Comparison of ENCODE assay signal across 17 cellular contexts in genomic region chr20:34254979-34255378, GRCh38. TPM values are rescaled to one million over a fixed set of nuclear protein-coding genes. Genes with fewer than 3 reads are reported as not detected.
A peak's percentile ranks its signal among the peaks of the same experiment; 100 is the strongest.
DNase-seq lines count a peak whose midpoint lies in the region; ATAC-seq and TF ChIP-seq lines count a peak whose summit lies in the region.
"Had no signal": no experiment of that assay in that cellular context is flagged by ENCODE, and none has a peak within 500 bp of the region (broad histone marks: within the 10 kb centered on the region; RNA-seq: fewer than 3 reads in every experiment).

No MANE protein-coding gene starts in this region.

- no peaks in the 10 kb centered on the region for H3K9me3 Mint-ChIP-seq in stimulated activated naive CD8-positive, alpha-beta T cell treated with anti-CD3 and anti-CD28 coated beads, Interleukin-15, amount 100 ng/mL, for 72 hours
- H3K9me3 Mint-ChIP-seq: GM23338, HFFc6 had no signal

- ATAC-seq in stimulated activated naive CD8-positive, alpha-beta T cell treated with anti-CD3 and anti-CD28 coated beads, Interleukin-15, amount 100 ng/mL, for 72 hours = no peak

- no peaks in the 10 kb centered on the region for H3K27me3 ChIP-seq in hepatocyte
- H3K27me3 ChIP-seq in liver (ENCODE audit: control insufficient read depth in 4 of 4, insufficient read depth in 4 of 4, low read length in 3 of 4) = no peaks in the 10 kb centered on the region
- H3K27me3 ChIP-seq: BLaER1 had no signal

- no peaks in the 10 kb centered on the region for H3K4me1 ChIP-seq in hepatocyte (ENCODE audit: insufficient read depth)
- peaks cover 0 to 9% (median 5%) of the 10 kb centered on the region in 4 donors for H3K4me1 ChIP-seq in liver (ENCODE audit: control insufficient read depth in 4 of 4, insufficient read depth in 4 of 4, low read length in 3 of 4)
- no peaks in the 10 kb centered on the region for H3K4me1 ChIP-seq in OCI-LY7 (ENCODE audit: insufficient read depth, low read length, poor library complexity, severe bottlenecking)
- H3K4me1 ChIP-seq: BLaER1 had no signal

- H3K27me3 Mint-ChIP-seq in stimulated activated naive CD8-positive, alpha-beta T cell treated with anti-CD3 and anti-CD28 coated beads, Interleukin-15, amount 100 ng/mL, for 72 hours = no peaks in the 10 kb centered on the region
- H3K27me3 Mint-ChIP-seq: CD4-positive, alpha-beta memory T cell had no signal

- peaks cover 2% of the 10 kb centered on the region for H3K4me1 Mint-ChIP-seq in stimulated activated naive CD8-positive, alpha-beta T cell treated with anti-CD3 and anti-CD28 coated beads, Interleukin-15, amount 100 ng/mL, for 72 hours
- H3K4me1 Mint-ChIP-seq: CD4-positive, alpha-beta memory T cell had no signal

- BruUV-seq in OCI-LY7 (replicated peaks; lab: Mats Ljungman, UMichigan) = no TSS peak

- no peak overlapping the region for H3K4me3 Mint-ChIP-seq in stimulated activated naive CD8-positive, alpha-beta T cell treated with anti-CD3 and anti-CD28 coated beads, Interleukin-15, amount 100 ng/mL, for 72 hours
- H3K4me3 Mint-ChIP-seq: CD14-positive monocyte; CD4-positive, alpha-beta memory T cell; GM23338; HFFc6 had no signal

- no peak overlapping the region for H3K4me2 ChIP-seq in hepatocyte
- no peak overlapping the region for H3K4me2 ChIP-seq in OCI-LY7 (ENCODE audit: low read length)
- H3K4me2 ChIP-seq: BLaER1, GM23338 had no signal

- no peak overlapping the region for H2AFZ ChIP-seq in hepatocyte
- H2AFZ ChIP-seq in OCI-LY7 (ENCODE audit: low read length) = no peak overlapping the region
- H2AFZ ChIP-seq: GM23338 had no signal

- POLR2A ChIA-PET in OCI-LY7 (lab: Charles Lee) = no interaction called here
- POLR2A ChIA-PET in GM10248 (lab: Yijun Ruan, JAX) = no interaction called here

- no peak for TF ChIP-seq RAD21 in liver (IDR thresholded peaks at IDR 0.05)

- H3K4me3 ChIP-seq in hepatocyte (no peak overlapping the region), liver (ENCODE audit: low read depth in 1 of 3, low read length in 3 of 3) (no peak overlapping the region), OCI-LY7 (ENCODE audit: low read depth, low read length, poor library complexity, severe bottlenecking) (no peak overlapping the region)
- H3K4me3 ChIP-seq: BLaER1, GM23338 had no signal

- H3K27ac Mint-ChIP-seq in stimulated activated naive CD8-positive, alpha-beta T cell treated with anti-CD3 and anti-CD28 coated beads, Interleukin-15, amount 100 ng/mL, for 72 hours = no peak overlapping the region
- H3K27ac Mint-ChIP-seq: CD4-positive, alpha-beta memory T cell; GM23338; HFFc6 had no signal

- DNase-seq in DMS53 treated with DMSO at 0.1 percent for 48 hours (lab: John Stamatoyannopoulos, UW; ENCODE audit: unreplicated experiment) (peak; percentile 57), hepatocyte (ENCODE audit: low spot score) (no peak), ureter (ENCODE audit: low spot score) (peak; percentile 7), OCI-LY7 (ENCODE audit: low spot score) (no peak), GM10248 (ENCODE audit: extremely low spot score) (no peak)
- DNase-seq in stimulated activated naive CD8-positive, alpha-beta T cell treated with anti-CD3 and anti-CD28 coated beads, Interleukin-15, amount 100 ng/mL, for 72 hours = no peak
- DNase-seq: 8988T; CD4-positive, alpha-beta memory T cell had no signal

- no peaks in the 10 kb centered on the region for H3K79me2 ChIP-seq in hepatocyte
- no peaks in the 10 kb centered on the region for H3K79me2 ChIP-seq in OCI-LY7 (ENCODE audit: insufficient read depth, low read depth, low read length)

- intact Hi-C loops in OCI-LY7 (cut with micrococcal nuclease; ENCODE audit: unreplicated experiment) = no loop called here

- TF ChIP-seq CTCF in hepatocyte (IDR thresholded peaks at IDR 0.05; ENCODE audit: poor library complexity) (no peak), liver (IDR thresholded peaks at IDR 0.05; ENCODE audit: low read depth, low read length, missing input control) (no peak), OCI-LY7 (conservative IDR thresholded peaks at IDR 0.05; ENCODE audit: low read length) (no peak), GM10248 (IDR thresholded peaks at IDR 0.05; ENCODE audit: control extremely low read depth, extremely low read depth, low read depth, missing control alignments) (no peak)

- CTCF ChIA-PET in OCI-LY7 (lab: Charles Lee; ENCODE audit: unreplicated experiment) = no interaction called here
- CTCF ChIA-PET in GM10248 (lab: Yijun Ruan, JAX) = interaction anchor here (0.7 to 2.1 kb wide), 8 partner anchors 15 to 515 kb away, joined by 3 to 9 read pairs (median 3); no protein-coding TSS in a partner anchor

- H3K9me3 ChIP-seq in hepatocyte (ENCODE audit: low read depth) = no peaks in the 10 kb centered on the region
- H3K9me3 ChIP-seq in liver (ENCODE audit: control insufficient read depth in 4 of 4, low read length in 3 of 4) = no peaks in the 10 kb centered on the region
- no peaks in the 10 kb centered on the region for H3K9me3 ChIP-seq in OCI-LY7 (ENCODE audit: low read length)
- H3K9me3 ChIP-seq: BLaER1 had no signal

- H3K9me2 ChIP-seq in hepatocyte (replicated peaks; ENCODE audit: insufficient read depth) (no peaks in the 10 kb centered on the region), OCI-LY7 (ENCODE audit: insufficient read depth, low read length) (no peaks in the 10 kb centered on the region)

- H3K9ac ChIP-seq in liver (ENCODE audit: low read depth in 1 of 2, low read length in 2 of 2) = no peak overlapping the region
- H3K9ac ChIP-seq: BLaER1 had no signal

- WGBS in hepatocyte (ENCODE audit: low lambda C conversion rate, missing lambda C conversion rate) = 63% methylated on average over 1 of the region's 1 CpG
- WGBS in liver = 25% methylated on average over 1 of the region's 1 CpG

- peak overlapping the region; percentile 52 for H3K27ac ChIP-seq in hepatocyte
- no peak overlapping the region for H3K27ac ChIP-seq in liver (ENCODE audit: low read depth in 1 of 2, low read length in 2 of 2)
- no peak overlapping the region for H3K27ac ChIP-seq in OCI-LY7 (ENCODE audit: low read depth, low read length, poor library complexity, severe bottlenecking)
- H3K27ac ChIP-seq: BLaER1 had no signal

- H3K36me3 ChIP-seq in hepatocyte (replicated peaks; ENCODE audit: insufficient read depth, low read depth) = no peaks in the 10 kb centered on the region
- no peaks in the 10 kb centered on the region for H3K36me3 ChIP-seq in liver (ENCODE audit: control insufficient read depth in 4 of 4, insufficient read depth in 3 of 4, low read depth in 1 of 4, low read length in 3 of 4)
- no peaks in the 10 kb centered on the region for H3K36me3 ChIP-seq in OCI-LY7 (ENCODE audit: insufficient read depth, low read length)
- H3K36me3 ChIP-seq: BLaER1 had no signal

- H4K20me1 ChIP-seq in hepatocyte (ENCODE audit: insufficient read depth, poor library complexity, severe bottlenecking) (no peaks in the 10 kb centered on the region), OCI-LY7 (ENCODE audit: insufficient read depth, low read length) (no peaks in the 10 kb centered on the region)
- H4K20me1 ChIP-seq: BLaER1 had no signal

TF ChIP-seq in liver, 16 proteins besides CTCF, POLR2A, EP300 and RAD21 (continues in another document):
- no peak for TF ChIP-seq FOXA2 (IDR thresholded peaks at IDR 0.05)
- TF ChIP-seq, protein P1, sequence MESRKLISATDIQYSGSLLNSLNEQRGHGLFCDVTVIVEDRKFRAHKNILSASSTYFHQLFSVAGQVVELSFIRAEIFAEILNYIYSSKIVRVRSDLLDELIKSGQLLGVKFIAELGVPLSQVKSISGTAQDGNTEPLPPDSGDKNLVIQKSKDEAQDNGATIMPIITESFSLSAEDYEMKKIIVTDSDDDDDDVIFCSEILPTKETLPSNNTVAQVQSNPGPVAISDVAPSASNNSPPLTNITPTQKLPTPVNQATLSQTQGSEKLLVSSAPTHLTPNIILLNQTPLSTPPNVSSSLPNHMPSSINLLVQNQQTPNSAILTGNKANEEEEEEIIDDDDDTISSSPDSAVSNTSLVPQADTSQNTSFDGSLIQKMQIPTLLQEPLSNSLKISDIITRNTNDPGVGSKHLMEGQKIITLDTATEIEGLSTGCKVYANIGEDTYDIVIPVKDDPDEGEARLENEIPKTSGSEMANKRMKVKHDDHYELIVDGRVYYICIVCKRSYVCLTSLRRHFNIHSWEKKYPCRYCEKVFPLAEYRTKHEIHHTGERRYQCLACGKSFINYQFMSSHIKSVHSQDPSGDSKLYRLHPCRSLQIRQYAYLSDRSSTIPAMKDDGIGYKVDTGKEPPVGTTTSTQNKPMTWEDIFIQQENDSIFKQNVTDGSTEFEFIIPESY (IDR thresholded peaks at IDR 0.05) = no peak
- TF ChIP-seq EGR1 (IDR thresholded peaks at IDR 0.05; ENCODE audit: low read depth in 2 of 2) = no peak
- TF ChIP-seq NR2F2 (IDR thresholded peaks at IDR 0.05) = no peak
- no peak for TF ChIP-seq GABPA (IDR thresholded peaks at IDR 0.05 in 1 of 2, conservative IDR thresholded peaks at IDR 0.05 in 1 of 2)

RNA-seq across cellular contexts. Expression of gene ASIP, which starts 13.8 kb away (rescaled TPM):
- total RNA-seq in hepatocyte (not detected in 2 replicates), liver (not detected), ureter (0.70 TPM), OCI-LY7 (2022) (0.70 and 0.82 TPM in 2 replicates)
- polyA plus RNA-seq in hepatocyte (2.3 and 3.3 TPM in 2 replicates), liver (under 1 TPM; 0.39 to 0.62 TPM)
- 0.32 TPM in 1 of 2 replicates, not detected in the other for total RNA-seq in OCI-LY7 (2014; rRNA removed; shearing (Covaris generic))
- total RNA-seq: A673; Calu3; CD4-positive, alpha-beta memory T cell; GM23338; H7; HFFc6 had no signal
- polyA plus RNA-seq: AG04450; CD4-positive, alpha-beta memory T cell; GM23338 had no signal

RNA-seq across cellular contexts. Expression of gene AHCY, which starts 48.2 kb away (rescaled TPM):
- total RNA-seq in hepatocyte (124 and 142 TPM in 2 replicates), liver (100 to 1,000 TPM; 105 to 122 TPM), ureter (103 TPM), OCI-LY7 (2022) (203 and 218 TPM in 2 replicates)
- polyA plus RNA-seq in hepatocyte (74.3 and 81.1 TPM in 2 replicates), liver (100 to 1,000 TPM in 1 of 2 donors, 10 to 100 TPM in 1; 56.0 to 138 TPM)
- total RNA-seq in OCI-LY7 (2014; rRNA removed; shearing (Covaris generic)) = 121 and 133 TPM in 2 replicates

Comparison
In these comparisons a context has a peak if more than half of its experiments do, and no peak if none do; other contexts are left out.
1. DNase-seq: peak in DMS53 treated with DMSO at 0.1 percent for 48 hours (single experiment) and ureter (single experiment); none in hepatocyte (single experiment), stimulated activated naive CD8-positive, alpha-beta T cell treated with anti-CD3 and anti-CD28 coated beads, Interleukin-15, amount 100 ng/mL, for 72 hours (0 of 2), OCI-LY7 (single experiment) and GM10248 (single experiment).